ENCODE assay signal across 1 cellular context in the genomic region with DNA sequence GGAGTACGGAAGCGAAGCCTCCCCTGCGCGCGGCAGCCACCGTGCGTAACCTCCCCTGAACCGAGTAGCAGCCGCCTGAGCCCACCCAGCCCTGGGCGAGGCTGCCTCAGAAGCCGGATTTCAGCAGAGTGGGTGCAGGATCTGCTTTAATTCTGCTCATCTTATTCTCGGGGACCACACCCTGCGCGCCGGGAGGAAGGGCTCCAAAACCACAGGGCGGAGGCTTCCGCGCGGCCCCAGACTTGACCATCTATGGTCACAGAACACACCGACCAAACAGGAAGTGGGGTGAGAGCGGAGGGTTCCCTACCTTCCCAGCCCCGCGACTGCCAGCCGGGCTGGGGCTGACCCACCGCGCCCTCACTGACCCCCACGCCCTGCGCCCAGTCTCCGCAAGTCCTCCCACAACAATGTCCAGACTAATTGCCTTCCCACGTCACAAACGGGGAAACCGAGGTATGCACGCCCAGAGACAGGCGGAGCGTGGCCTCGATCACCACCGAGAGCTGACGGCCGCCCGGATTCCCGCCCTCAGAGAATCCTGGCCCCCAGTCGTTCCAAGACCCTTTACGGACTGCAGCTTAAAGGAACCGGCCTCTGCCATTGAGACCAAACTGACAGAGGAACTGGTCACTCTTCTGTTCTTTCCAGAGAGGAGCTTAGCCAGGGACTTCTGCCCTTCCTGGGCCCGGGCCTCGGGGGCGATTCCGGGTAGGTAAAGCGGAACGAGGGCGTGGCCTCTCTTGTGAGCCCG.
TF ChIP-seq lines count a peak whose summit lies in the region.

No MANE protein-coding gene starts in this region.

TF ChIP-seq in HepG2, 621 proteins besides CTCF, POLR2A, EP300 and RAD21 (continued from another document and continues in another):
- TF ChIP-seq, protein P1, sequence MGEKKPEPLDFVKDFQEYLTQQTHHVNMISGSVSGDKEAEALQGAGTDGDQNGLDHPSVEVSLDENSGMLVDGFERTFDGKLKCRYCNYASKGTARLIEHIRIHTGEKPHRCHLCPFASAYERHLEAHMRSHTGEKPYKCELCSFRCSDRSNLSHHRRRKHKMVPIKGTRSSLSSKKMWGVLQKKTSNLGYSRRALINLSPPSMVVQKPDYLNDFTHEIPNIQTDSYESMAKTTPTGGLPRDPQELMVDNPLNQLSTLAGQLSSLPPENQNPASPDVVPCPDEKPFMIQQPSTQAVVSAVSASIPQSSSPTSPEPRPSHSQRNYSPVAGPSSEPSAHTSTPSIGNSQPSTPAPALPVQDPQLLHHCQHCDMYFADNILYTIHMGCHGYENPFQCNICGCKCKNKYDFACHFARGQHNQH (CRISPR knock-in tag; IDR thresholded peaks at IDR 0.05): 0 out of 2 replicates have a peak, but pooled peaks have one; percentile 24
- TF ChIP-seq, protein P2, sequence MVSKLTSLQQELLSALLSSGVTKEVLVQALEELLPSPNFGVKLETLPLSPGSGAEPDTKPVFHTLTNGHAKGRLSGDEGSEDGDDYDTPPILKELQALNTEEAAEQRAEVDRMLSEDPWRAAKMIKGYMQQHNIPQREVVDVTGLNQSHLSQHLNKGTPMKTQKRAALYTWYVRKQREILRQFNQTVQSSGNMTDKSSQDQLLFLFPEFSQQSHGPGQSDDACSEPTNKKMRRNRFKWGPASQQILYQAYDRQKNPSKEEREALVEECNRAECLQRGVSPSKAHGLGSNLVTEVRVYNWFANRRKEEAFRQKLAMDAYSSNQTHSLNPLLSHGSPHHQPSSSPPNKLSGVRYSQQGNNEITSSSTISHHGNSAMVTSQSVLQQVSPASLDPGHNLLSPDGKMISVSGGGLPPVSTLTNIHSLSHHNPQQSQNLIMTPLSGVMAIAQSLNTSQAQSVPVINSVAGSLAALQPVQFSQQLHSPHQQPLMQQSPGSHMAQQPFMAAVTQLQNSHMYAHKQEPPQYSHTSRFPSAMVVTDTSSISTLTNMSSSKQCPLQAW (CRISPR knock-in tag; IDR thresholded peaks at IDR 0.05): peak; percentile 64
- TF ChIP-seq, protein P3, sequence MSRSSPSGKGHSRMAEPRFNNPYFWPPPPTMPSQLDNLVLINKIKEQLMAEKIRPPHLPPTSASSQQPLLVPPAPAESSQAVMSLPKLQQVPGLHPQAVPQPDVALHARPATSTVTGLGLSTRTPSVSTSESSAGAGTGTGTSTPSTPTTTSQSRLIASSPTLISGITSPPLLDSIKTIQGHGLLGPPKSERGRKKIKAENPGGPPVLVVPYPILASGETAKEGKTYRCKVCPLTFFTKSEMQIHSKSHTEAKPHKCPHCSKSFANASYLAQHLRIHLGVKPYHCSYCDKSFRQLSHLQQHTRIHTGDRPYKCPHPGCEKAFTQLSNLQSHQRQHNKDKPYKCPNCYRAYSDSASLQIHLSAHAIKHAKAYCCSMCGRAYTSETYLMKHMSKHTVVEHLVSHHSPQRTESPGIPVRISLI (CRISPR knock-in tag; IDR thresholded peaks at IDR 0.05; ENCODE audit: borderline replicate concordance): no peak; the same call in 1 of the 2 replicates
- TF ChIP-seq ZFP82 (CRISPR knock-in tag; IDR thresholded peaks at IDR 0.05; ENCODE audit: borderline replicate concordance) (0 out of 2 replicates have a peak, but pooled peaks have one; percentile 34), RBM22 (optimal IDR thresholded peaks at IDR 0.05; ENCODE audit: low read length) (no peak), EED (CRISPR knock-in tag; IDR thresholded peaks at IDR 0.05) (no peak; the same call in 1 of the 2 replicates), RBAK (CRISPR knock-in tag; IDR thresholded peaks at IDR 0.05) (no peak), WIZ (CRISPR knock-in tag; IDR thresholded peaks at IDR 0.05) (peak; percentile 76; the same call in 1 of the 2 replicates), ISL2 (CRISPR knock-in tag; IDR thresholded peaks at IDR 0.05) (peak; percentile 43; the same call in 1 of the 2 replicates), ZNF660 (CRISPR knock-in tag; IDR thresholded peaks at IDR 0.05; ENCODE audit: borderline replicate concordance, low read depth) (no peak), GLI4 (CRISPR knock-in tag; IDR thresholded peaks at IDR 0.05; ENCODE audit: borderline replicate concordance) (no peak), NFIB (CRISPR knock-in tag; IDR thresholded peaks at IDR 0.05; ENCODE audit: borderline replicate concordance) (no peak), ZNF569 (CRISPR knock-in tag; IDR thresholded peaks at IDR 0.05; ENCODE audit: borderline replicate concordance) (peak; percentile 62; the same call in 1 of the 2 replicates), ZNF709 (CRISPR knock-in tag; IDR thresholded peaks at IDR 0.05) (no peak), HCFC1 (IDR thresholded peaks at IDR 0.05; ENCODE audit: low read depth, low read length) (no peak; the same call in 1 of the 2 replicates), BCL6 (CRISPR knock-in tag; IDR thresholded peaks at IDR 0.05) (peak; percentile 2; the same call in 1 of the 2 replicates), ZNF747 (CRISPR knock-in tag; IDR thresholded peaks at IDR 0.05; ENCODE audit: borderline replicate concordance) (no peak), ZNF572 (CRISPR knock-in tag; IDR thresholded peaks at IDR 0.05) (no peak), ZNF30 (CRISPR knock-in tag; IDR thresholded peaks at IDR 0.05) (no peak), SAP130 (CRISPR knock-in tag; IDR thresholded peaks at IDR 0.05; ENCODE audit: low read depth) (peak; percentile 82), HOXA5 (CRISPR knock-in tag; IDR thresholded peaks at IDR 0.05) (no peak), ZNF329 (CRISPR knock-in tag; IDR thresholded peaks at IDR 0.05; ENCODE audit: low read depth) (no peak; the same call in 1 of the 2 replicates), KLF16 (CRISPR knock-in tag; IDR thresholded peaks at IDR 0.05) (peak in 1 of 2 experiments; percentile 21; a peak in 1 of 4 replicates), GTF3A (CRISPR knock-in tag; conservative IDR thresholded peaks at IDR 0.05) (peak; percentile 88; the same call in 1 of the 2 replicates), CAMTA2 (CRISPR knock-in tag; IDR thresholded peaks at IDR 0.05; ENCODE audit: borderline replicate concordance) (no peak), YY1 (IDR thresholded peaks at IDR 0.05; ENCODE audit: insufficient read depth, insufficient replicate concordance, low read depth, low read length) (no peak), MBNL3 (CRISPR knock-in tag; conservative IDR thresholded peaks at IDR 0.05) (no peak), PRMT3 (CRISPR knock-in tag; IDR thresholded peaks at IDR 0.05; ENCODE audit: borderline replicate concordance, low read depth) (no peak), HNRNPH1 (optimal IDR thresholded peaks at IDR 0.05; ENCODE audit: low read depth, low read length) (peak; percentile 40), ZNF331 (CRISPR knock-in tag; IDR thresholded peaks at IDR 0.05) (no peak), CHD4 (IDR thresholded peaks at IDR 0.05; ENCODE audit: borderline replicate concordance, low read length) (no peak), KLF12 (CRISPR knock-in tag; IDR thresholded peaks at IDR 0.05; ENCODE audit: borderline replicate concordance) (peak; percentile 83; the same call in 1 of the 2 replicates), ZNF292 (CRISPR knock-in tag; IDR thresholded peaks at IDR 0.05; ENCODE audit: borderline replicate concordance, low read depth) (no peak), ZNF790 (CRISPR knock-in tag; IDR thresholded peaks at IDR 0.05; ENCODE audit: borderline replicate concordance) (0 out of 2 replicates have a peak, but pooled peaks have one; percentile 12), ZFP41 (CRISPR knock-in tag; IDR thresholded peaks at IDR 0.05; ENCODE audit: borderline replicate concordance) (no peak), ZSCAN31 (CRISPR knock-in tag; IDR thresholded peaks at IDR 0.05; ENCODE audit: low read depth) (0 out of 2 replicates have a peak, but pooled peaks have one; percentile 17), JUN (CRISPR knock-in tag; IDR thresholded peaks at IDR 0.05) (peak; percentile 52; the same call in 1 of the 2 replicates), ETV6 (CRISPR knock-in tag; conservative IDR thresholded peaks at IDR 0.05) (no peak), ZNF256 (CRISPR knock-in tag; conservative IDR thresholded peaks at IDR 0.05) (0 out of 2 replicates have a peak, but pooled peaks have one; percentile 59), NR2F1 (CRISPR knock-in tag; IDR thresholded peaks at IDR 0.05) (peak; percentile 35 to 38; a peak in 1 of 4 replicates), GABPB1 (CRISPR knock-in tag; IDR thresholded peaks at IDR 0.05) (peak; percentile 49)
- TF ChIP-seq, protein P4, sequence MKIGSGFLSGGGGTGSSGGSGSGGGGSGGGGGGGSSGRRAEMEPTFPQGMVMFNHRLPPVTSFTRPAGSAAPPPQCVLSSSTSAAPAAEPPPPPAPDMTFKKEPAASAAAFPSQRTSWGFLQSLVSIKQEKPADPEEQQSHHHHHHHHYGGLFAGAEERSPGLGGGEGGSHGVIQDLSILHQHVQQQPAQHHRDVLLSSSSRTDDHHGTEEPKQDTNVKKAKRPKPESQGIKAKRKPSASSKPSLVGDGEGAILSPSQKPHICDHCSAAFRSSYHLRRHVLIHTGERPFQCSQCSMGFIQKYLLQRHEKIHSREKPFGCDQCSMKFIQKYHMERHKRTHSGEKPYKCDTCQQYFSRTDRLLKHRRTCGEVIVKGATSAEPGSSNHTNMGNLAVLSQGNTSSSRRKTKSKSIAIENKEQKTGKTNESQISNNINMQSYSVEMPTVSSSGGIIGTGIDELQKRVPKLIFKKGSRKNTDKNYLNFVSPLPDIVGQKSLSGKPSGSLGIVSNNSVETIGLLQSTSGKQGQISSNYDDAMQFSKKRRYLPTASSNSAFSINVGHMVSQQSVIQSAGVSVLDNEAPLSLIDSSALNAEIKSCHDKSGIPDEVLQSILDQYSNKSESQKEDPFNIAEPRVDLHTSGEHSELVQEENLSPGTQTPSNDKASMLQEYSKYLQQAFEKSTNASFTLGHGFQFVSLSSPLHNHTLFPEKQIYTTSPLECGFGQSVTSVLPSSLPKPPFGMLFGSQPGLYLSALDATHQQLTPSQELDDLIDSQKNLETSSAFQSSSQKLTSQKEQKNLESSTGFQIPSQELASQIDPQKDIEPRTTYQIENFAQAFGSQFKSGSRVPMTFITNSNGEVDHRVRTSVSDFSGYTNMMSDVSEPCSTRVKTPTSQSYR (CRISPR knock-in tag; IDR thresholded peaks at IDR 0.05; ENCODE audit: borderline replicate concordance): no peak
- TF ChIP-seq, protein P5, sequence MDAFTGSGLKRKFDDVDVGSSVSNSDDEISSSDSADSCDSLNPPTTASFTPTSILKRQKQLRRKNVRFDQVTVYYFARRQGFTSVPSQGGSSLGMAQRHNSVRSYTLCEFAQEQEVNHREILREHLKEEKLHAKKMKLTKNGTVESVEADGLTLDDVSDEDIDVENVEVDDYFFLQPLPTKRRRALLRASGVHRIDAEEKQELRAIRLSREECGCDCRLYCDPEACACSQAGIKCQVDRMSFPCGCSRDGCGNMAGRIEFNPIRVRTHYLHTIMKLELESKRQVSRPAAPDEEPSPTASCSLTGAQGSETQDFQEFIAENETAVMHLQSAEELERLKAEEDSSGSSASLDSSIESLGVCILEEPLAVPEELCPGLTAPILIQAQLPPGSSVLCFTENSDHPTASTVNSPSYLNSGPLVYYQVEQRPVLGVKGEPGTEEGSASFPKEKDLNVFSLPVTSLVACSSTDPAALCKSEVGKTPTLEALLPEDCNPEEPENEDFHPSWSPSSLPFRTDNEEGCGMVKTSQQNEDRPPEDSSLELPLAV (CRISPR knock-in tag; conservative IDR thresholded peaks at IDR 0.05; ENCODE audit: low read depth): no peak
- TF ChIP-seq, protein P6, sequence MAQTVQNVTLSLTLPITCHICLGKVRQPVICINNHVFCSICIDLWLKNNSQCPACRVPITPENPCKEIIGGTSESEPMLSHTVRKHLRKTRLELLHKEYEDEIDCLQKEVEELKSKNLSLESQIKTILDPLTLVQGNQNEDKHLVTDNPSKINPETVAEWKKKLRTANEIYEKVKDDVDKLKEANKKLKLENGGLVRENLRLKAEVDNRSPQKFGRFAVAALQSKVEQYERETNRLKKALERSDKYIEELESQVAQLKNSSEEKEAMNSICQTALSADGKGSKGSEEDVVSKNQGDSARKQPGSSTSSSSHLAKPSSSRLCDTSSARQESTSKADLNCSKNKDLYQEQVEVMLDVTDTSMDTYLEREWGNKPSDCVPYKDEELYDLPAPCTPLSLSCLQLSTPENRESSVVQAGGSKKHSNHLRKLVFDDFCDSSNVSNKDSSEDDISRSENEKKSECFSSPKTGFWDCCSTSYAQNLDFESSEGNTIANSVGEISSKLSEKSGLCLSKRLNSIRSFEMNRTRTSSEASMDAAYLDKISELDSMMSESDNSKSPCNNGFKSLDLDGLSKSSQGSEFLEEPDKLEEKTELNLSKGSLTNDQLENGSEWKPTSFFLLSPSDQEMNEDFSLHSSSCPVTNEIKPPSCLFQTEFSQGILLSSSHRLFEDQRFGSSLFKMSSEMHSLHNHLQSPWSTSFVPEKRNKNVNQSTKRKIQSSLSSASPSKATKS (CRISPR knock-in tag; IDR thresholded peaks at IDR 0.05): no peak
- TF ChIP-seq, protein P7, sequence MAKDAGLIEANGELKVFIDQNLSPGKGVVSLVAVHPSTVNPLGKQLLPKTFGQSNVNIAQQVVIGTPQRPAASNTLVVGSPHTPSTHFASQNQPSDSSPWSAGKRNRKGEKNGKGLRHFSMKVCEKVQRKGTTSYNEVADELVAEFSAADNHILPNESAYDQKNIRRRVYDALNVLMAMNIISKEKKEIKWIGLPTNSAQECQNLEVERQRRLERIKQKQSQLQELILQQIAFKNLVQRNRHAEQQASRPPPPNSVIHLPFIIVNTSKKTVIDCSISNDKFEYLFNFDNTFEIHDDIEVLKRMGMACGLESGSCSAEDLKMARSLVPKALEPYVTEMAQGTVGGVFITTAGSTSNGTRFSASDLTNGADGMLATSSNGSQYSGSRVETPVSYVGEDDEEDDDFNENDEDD (CRISPR knock-in tag; IDR thresholded peaks at IDR 0.05; ENCODE audit: borderline replicate concordance): no peak; the same call in 1 of the 2 replicates
- TF ChIP-seq, protein P8, sequence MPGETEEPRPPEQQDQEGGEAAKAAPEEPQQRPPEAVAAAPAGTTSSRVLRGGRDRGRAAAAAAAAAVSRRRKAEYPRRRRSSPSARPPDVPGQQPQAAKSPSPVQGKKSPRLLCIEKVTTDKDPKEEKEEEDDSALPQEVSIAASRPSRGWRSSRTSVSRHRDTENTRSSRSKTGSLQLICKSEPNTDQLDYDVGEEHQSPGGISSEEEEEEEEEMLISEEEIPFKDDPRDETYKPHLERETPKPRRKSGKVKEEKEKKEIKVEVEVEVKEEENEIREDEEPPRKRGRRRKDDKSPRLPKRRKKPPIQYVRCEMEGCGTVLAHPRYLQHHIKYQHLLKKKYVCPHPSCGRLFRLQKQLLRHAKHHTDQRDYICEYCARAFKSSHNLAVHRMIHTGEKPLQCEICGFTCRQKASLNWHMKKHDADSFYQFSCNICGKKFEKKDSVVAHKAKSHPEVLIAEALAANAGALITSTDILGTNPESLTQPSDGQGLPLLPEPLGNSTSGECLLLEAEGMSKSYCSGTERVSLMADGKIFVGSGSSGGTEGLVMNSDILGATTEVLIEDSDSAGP (CRISPR knock-in tag; IDR thresholded peaks at IDR 0.05; ENCODE audit: borderline replicate concordance): peak; percentile 53; the same call in 1 of the 2 replicates
- TF ChIP-seq, protein P9, sequence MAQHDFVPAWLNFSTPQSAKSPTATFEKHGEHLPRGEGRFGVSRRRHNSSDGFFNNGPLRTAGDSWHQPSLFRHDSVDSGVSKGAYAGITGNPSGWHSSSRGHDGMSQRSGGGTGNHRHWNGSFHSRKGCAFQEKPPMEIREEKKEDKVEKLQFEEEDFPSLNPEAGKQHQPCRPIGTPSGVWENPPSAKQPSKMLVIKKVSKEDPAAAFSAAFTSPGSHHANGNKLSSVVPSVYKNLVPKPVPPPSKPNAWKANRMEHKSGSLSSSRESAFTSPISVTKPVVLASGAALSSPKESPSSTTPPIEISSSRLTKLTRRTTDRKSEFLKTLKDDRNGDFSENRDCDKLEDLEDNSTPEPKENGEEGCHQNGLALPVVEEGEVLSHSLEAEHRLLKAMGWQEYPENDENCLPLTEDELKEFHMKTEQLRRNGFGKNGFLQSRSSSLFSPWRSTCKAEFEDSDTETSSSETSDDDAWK (CRISPR knock-in tag; IDR thresholded peaks at IDR 0.05): no peak
